ENCODE assay signal across 1 cellular context in the genomic region with DNA sequence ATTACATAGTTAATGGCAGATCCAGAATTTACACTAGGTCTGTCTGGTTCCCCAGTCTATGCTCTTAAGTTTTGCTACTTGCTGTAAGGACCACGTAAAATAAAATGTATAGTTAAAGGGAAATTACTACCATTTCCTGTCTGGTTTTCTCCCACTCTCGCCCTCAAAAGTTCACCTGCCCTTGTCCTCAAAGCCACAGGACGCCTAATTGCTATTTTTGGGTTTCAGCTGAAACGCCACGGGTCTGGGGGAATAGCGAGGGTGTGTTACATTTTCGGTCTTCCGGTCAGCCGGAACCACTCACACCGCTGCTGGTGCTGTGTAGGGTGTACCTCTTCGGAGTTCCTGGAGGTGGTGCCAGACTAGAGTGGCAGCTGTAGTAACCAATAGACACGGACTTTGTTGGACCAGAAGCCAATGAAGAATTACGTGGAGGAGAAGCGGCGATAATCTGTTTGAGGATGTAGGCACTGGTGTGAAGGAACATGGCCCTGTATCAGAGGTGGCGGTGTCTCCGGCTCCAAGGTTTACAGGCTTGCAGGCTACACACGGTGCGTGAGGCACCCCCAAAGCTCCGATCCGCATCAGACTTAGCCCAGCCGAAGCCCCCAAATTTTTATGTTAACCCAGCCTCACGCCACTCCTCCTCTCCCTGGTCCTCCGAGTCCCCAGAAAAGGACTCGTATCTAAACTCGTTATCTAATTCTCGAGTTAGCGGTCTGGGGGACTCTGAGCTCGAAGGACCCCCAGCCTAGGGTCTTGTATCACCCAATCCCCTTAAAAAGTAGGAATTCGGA.
A peak's percentile ranks its signal among the peaks of the same experiment; 100 is the strongest.
TF ChIP-seq lines count a peak whose summit lies in the region.

Gene TARS2, plus strand, starts transcription at position 454 of the 797 bp plus-strand sequence. Its CDS starts 32 bp downstream, at position 486.

TF ChIP-seq in HepG2, 621 proteins besides CTCF, POLR2A, EP300 and RAD21 (continued from another document and continues in another):
- TF ChIP-seq ZBTB44 (CRISPR knock-in tag; IDR thresholded peaks at IDR 0.05) (no peak), ZNF367 (CRISPR knock-in tag; IDR thresholded peaks at IDR 0.05; ENCODE audit: borderline replicate concordance) (no peak), MXD4 (CRISPR knock-in tag; IDR thresholded peaks at IDR 0.05) (peak; percentile 72; the same call in 1 of the 2 replicates), AGO1 (IDR thresholded peaks at IDR 0.05; ENCODE audit: low read depth, low read length, poor library complexity, severe bottlenecking) (no peak), ZNF251 (CRISPR knock-in tag; IDR thresholded peaks at IDR 0.05) (no peak), KDM5A (IDR thresholded peaks at IDR 0.05; ENCODE audit: borderline replicate concordance, low read length) (peak; percentile 96), NPAS2 (CRISPR knock-in tag; IDR thresholded peaks at IDR 0.05; ENCODE audit: borderline replicate concordance) (no peak), NFRKB (IDR thresholded peaks at IDR 0.05) (no peak), TBL1XR1 (IDR thresholded peaks at IDR 0.05; ENCODE audit: borderline replicate concordance, low read length, partially characterized antibody) (peak; percentile 10), ZNF207 (IDR thresholded peaks at IDR 0.05; ENCODE audit: borderline replicate concordance) (no peak), TBX3 (IDR thresholded peaks at IDR 0.05; ENCODE audit: borderline replicate concordance) (peak; percentile 76; the same call in 1 of the 2 replicates), THAP9 (CRISPR knock-in tag; IDR thresholded peaks at IDR 0.05; ENCODE audit: borderline replicate concordance) (peak; percentile 71; the same call in 1 of the 2 replicates), KDM5B (CRISPR knock-in tag; IDR thresholded peaks at IDR 0.05; ENCODE audit: borderline replicate concordance) (peak; percentile 70; the same call in 1 of the 2 replicates), KAT2B (IDR thresholded peaks at IDR 0.05; ENCODE audit: borderline replicate concordance, low read depth, low read length) (no peak), ZNF646 (CRISPR knock-in tag; IDR thresholded peaks at IDR 0.05) (no peak), ZNF280D (CRISPR knock-in tag; IDR thresholded peaks at IDR 0.05) (peak; percentile 30), ZNF557 (CRISPR knock-in tag; IDR thresholded peaks at IDR 0.05) (0 out of 2 replicates have a peak, but pooled peaks have one; percentile 72), PPARG (CRISPR knock-in tag; conservative IDR thresholded peaks at IDR 0.05) (peak; percentile 60; the same call in 1 of the 2 replicates), GTF3A (CRISPR knock-in tag; conservative IDR thresholded peaks at IDR 0.05) (no peak), E2F1 (CRISPR knock-in tag; IDR thresholded peaks at IDR 0.05) (no peak), ZSCAN21 (CRISPR knock-in tag; IDR thresholded peaks at IDR 0.05; ENCODE audit: borderline replicate concordance) (peak; percentile 78; the same call in 1 of the 2 replicates), ZNF780A (CRISPR knock-in tag; IDR thresholded peaks at IDR 0.05) (peak; percentile 40; the same call in 1 of the 2 replicates), ZBTB1 (CRISPR knock-in tag; IDR thresholded peaks at IDR 0.05; ENCODE audit: borderline replicate concordance) (no peak), ZSCAN20 (CRISPR knock-in tag; IDR thresholded peaks at IDR 0.05; ENCODE audit: borderline replicate concordance) (no peak), STAG1 (CRISPR knock-in tag; IDR thresholded peaks at IDR 0.05) (0 out of 2 replicates have a peak, but pooled peaks have one; percentile 29), GATAD1 (CRISPR knock-in tag; IDR thresholded peaks at IDR 0.05) (peak; percentile 98), SRY (CRISPR knock-in tag; IDR thresholded peaks at IDR 0.05) (no peak)
- TF ChIP-seq, protein P1, sequence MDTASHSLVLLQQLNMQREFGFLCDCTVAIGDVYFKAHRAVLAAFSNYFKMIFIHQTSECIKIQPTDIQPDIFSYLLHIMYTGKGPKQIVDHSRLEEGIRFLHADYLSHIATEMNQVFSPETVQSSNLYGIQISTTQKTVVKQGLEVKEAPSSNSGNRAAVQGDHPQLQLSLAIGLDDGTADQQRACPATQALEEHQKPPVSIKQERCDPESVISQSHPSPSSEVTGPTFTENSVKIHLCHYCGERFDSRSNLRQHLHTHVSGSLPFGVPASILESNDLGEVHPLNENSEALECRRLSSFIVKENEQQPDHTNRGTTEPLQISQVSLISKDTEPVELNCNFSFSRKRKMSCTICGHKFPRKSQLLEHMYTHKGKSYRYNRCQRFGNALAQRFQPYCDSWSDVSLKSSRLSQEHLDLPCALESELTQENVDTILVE (CRISPR knock-in tag; IDR thresholded peaks at IDR 0.05): peak; percentile 76; the same call in 1 of the 2 replicates
- TF ChIP-seq, protein P2, sequence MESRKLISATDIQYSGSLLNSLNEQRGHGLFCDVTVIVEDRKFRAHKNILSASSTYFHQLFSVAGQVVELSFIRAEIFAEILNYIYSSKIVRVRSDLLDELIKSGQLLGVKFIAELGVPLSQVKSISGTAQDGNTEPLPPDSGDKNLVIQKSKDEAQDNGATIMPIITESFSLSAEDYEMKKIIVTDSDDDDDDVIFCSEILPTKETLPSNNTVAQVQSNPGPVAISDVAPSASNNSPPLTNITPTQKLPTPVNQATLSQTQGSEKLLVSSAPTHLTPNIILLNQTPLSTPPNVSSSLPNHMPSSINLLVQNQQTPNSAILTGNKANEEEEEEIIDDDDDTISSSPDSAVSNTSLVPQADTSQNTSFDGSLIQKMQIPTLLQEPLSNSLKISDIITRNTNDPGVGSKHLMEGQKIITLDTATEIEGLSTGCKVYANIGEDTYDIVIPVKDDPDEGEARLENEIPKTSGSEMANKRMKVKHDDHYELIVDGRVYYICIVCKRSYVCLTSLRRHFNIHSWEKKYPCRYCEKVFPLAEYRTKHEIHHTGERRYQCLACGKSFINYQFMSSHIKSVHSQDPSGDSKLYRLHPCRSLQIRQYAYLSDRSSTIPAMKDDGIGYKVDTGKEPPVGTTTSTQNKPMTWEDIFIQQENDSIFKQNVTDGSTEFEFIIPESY (CRISPR knock-in tag; IDR thresholded peaks at IDR 0.05): peak; percentile 71
- TF ChIP-seq, protein P3, sequence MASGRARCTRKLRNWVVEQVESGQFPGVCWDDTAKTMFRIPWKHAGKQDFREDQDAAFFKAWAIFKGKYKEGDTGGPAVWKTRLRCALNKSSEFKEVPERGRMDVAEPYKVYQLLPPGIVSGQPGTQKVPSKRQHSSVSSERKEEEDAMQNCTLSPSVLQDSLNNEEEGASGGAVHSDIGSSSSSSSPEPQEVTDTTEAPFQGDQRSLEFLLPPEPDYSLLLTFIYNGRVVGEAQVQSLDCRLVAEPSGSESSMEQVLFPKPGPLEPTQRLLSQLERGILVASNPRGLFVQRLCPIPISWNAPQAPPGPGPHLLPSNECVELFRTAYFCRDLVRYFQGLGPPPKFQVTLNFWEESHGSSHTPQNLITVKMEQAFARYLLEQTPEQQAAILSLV (CRISPR knock-in tag; IDR thresholded peaks at IDR 0.05; ENCODE audit: borderline replicate concordance): no peak
- TF ChIP-seq, protein P4, sequence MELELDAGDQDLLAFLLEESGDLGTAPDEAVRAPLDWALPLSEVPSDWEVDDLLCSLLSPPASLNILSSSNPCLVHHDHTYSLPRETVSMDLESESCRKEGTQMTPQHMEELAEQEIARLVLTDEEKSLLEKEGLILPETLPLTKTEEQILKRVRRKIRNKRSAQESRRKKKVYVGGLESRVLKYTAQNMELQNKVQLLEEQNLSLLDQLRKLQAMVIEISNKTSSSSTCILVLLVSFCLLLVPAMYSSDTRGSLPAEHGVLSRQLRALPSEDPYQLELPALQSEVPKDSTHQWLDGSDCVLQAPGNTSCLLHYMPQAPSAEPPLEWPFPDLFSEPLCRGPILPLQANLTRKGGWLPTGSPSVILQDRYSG (CRISPR knock-in tag; IDR thresholded peaks at IDR 0.05): no peak
